Comparison of ENCODE assay signal across 30 cellular contexts in the genomic region with DNA sequence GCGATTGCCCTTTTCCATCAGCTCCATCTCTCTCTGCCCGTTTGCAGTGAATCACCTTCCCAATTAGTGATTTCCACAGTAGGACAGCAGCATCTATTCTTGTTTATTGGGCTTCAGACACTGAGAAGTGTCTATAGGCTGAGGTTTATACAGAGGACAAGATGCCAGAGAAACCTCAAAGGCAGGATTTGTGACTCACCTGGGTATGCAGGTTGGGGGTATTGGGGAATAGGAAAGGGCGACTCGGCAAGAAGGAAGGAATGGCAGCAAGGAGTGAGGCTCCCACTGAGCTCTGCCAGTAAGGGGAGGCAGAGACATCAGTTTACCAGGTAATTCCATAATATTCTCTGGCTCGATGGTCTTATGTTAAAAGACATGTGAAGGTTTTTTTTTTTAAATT. TPM values are rescaled to one million over a fixed set of nuclear protein-coding genes. Genes with fewer than 3 reads are reported as not detected.
"Had no signal": no experiment of that assay in that cellular context is flagged by ENCODE, and none has a peak within 500 bp of the region (broad histone marks: within the 10 kb centered on the region; RNA-seq: fewer than 3 reads in every experiment).

No MANE protein-coding gene starts in this region.

- FAIRE-seq: bronchial epithelial cell had no signal

- H3K4me1 Mint-ChIP-seq: activated CD4-positive, alpha-beta memory T cell treated with anti-CD3 and anti-CD28 coated beads, Interleukin-2, amount 10 ng/mL, durations not matched to agents 7 days and 5 days; activated CD4-positive, alpha-beta T cell treated with anti-CD3 and anti-CD28 coated beads, Interleukin-2, amount 10 ng/mL, durations not matched to agents 7 days and 5 days; activated naive CD4-positive, alpha-beta T cell treated with anti-CD3 and anti-CD28 coated beads, Interleukin-2, amount 10 ng/mL, durations not matched to agents 7 days and 5 days; activated naive CD8-positive, alpha-beta T cell treated with anti-CD3 and anti-CD28 coated beads, Interleukin-2, amount 10 ng/mL, durations not matched to agents 7 days and 5 days; central memory CD8-positive, alpha-beta T cell; T-helper 17 cell had no signal

- DNase-seq: activated CD4-positive, alpha-beta memory T cell treated with anti-CD3 and anti-CD28 coated beads, Interleukin-2, amount 10 ng/mL, durations not matched to agents 7 days and 5 days; activated CD4-positive, alpha-beta T cell treated with anti-CD3 and anti-CD28 coated beads for 1 hour; activated CD4-positive, alpha-beta T cell treated with anti-CD3 and anti-CD28 coated beads for 4 hours; activated CD4-positive, alpha-beta T cell treated with anti-CD3 and anti-CD28 coated beads, Interleukin-2, amount 10 ng/mL, durations not matched to agents 7 days and 5 days; activated CD4-positive, alpha-beta T cell treated with anti-CD3 and anti-CD28 coated beads, Interleukin-2, amount 50 U/mL, for 4 hours; activated CD8-positive, alpha-beta memory T cell treated with anti-CD3 and anti-CD28 coated beads, Interleukin-2, amount 50 U/mL, for 48 hours; activated gamma-delta T cell; activated naive CD4-positive, alpha-beta T cell; activated naive CD4-positive, alpha-beta T cell treated with anti-CD3 and anti-CD28 coated beads, Interleukin-2, amount 10 ng/mL, durations not matched to agents 7 days and 5 days; activated naive CD8-positive, alpha-beta T cell treated with anti-CD3 and anti-CD28 coated beads, Interleukin-2, amount 10 ng/mL, durations not matched to agents 7 days and 5 days; activated T-cell treated with anti-CD3 and anti-CD28 coated beads for 4 hours; activated T-cell treated with anti-CD3 and anti-CD28 coated beads, Interleukin-2, amount 50 U/mL, for 24 hours; activated T-cell treated with anti-CD3 and anti-CD28 coated beads, Interleukin-2, amount 50 U/mL, for 72 hours; dorsolateral prefrontal cortex; effector memory CD4-positive, alpha-beta T cell; erythroblast; foreskin keratinocyte; gastrocnemius medialis; T-helper 1 cell; T-helper 17 cell; T1000 had no signal

- H3K27ac ChIP-seq: ascending aorta, coronary artery, dorsolateral prefrontal cortex, esophagus muscularis mucosa, foreskin keratinocyte, gastrocnemius medialis had no signal

- H3K9me3 Mint-ChIP-seq: activated CD4-positive, alpha-beta memory T cell treated with anti-CD3 and anti-CD28 coated beads, Interleukin-2, amount 10 ng/mL, durations not matched to agents 7 days and 5 days; activated CD4-positive, alpha-beta T cell treated with anti-CD3 and anti-CD28 coated beads, Interleukin-2, amount 10 ng/mL, durations not matched to agents 7 days and 5 days; activated naive CD4-positive, alpha-beta T cell treated with anti-CD3 and anti-CD28 coated beads, Interleukin-2, amount 10 ng/mL, durations not matched to agents 7 days and 5 days; activated naive CD4-positive, alpha-beta T cell treated with anti-CD3 and anti-CD28 coated beads, Interleukin-2, amount 50 U/mL, for 72 hours; activated naive CD8-positive, alpha-beta T cell treated with anti-CD3 and anti-CD28 coated beads, Interleukin-2, amount 10 ng/mL, durations not matched to agents 7 days and 5 days; activated T-cell treated with anti-CD3 and anti-CD28 coated beads, Interleukin-2, amount 50 U/mL, for 24 hours; activated T-cell treated with anti-CD3 and anti-CD28 coated beads, Interleukin-2, amount 50 U/mL, for 72 hours; brain; central memory CD8-positive, alpha-beta T cell; dendritic cell treated with granulocyte-macrophage colony-stimulating factor and Interleukin-4, amounts not matched to agents 40 ng/mL and 50 ng/mL, for 4 days; T-helper 2 cell treated with Interferon-gamma antibody and Interleukin-4, amounts not matched to agents 5 μg/mL and 100 μg/mL, for 36 hours had no signal

- H3K36me3 Mint-ChIP-seq: activated naive CD4-positive, alpha-beta T cell treated with anti-CD3 and anti-CD28 coated beads, Interleukin-2, amount 10 ng/mL, durations not matched to agents 7 days and 5 days; activated naive CD4-positive, alpha-beta T cell treated with anti-CD3 and anti-CD28 coated beads, Interleukin-2, amount 50 U/mL, for 72 hours; activated naive CD8-positive, alpha-beta T cell treated with anti-CD3 and anti-CD28 coated beads, Interleukin-2, amount 10 ng/mL, durations not matched to agents 7 days and 5 days; brain had no signal

- H3K36me3 ChIP-seq: ascending aorta, esophagus muscularis mucosa, gastrocnemius medialis had no signal

- H3K27me3 ChIP-seq: ascending aorta, dorsolateral prefrontal cortex, esophagus muscularis mucosa, foreskin keratinocyte, gastrocnemius medialis had no signal

- ATAC-seq: activated naive CD4-positive, alpha-beta T cell treated with anti-CD3 and anti-CD28 coated beads, Interleukin-2, amount 50 U/mL, for 72 hours; activated T-cell treated with anti-CD3 and anti-CD28 coated beads, Interleukin-2, amount 50 U/mL, for 72 hours; foreskin keratinocyte; gastrocnemius medialis; T-helper 17 cell had no signal

- H3K4me3 Mint-ChIP-seq: activated CD4-positive, alpha-beta memory T cell treated with anti-CD3 and anti-CD28 coated beads, Interleukin-2, amount 10 ng/mL, durations not matched to agents 7 days and 5 days; activated CD4-positive, alpha-beta T cell treated with anti-CD3 and anti-CD28 coated beads, Interleukin-2, amount 10 ng/mL, durations not matched to agents 7 days and 5 days; activated naive CD4-positive, alpha-beta T cell treated with anti-CD3 and anti-CD28 coated beads, Interleukin-2, amount 10 ng/mL, durations not matched to agents 7 days and 5 days; activated naive CD8-positive, alpha-beta T cell treated with anti-CD3 and anti-CD28 coated beads, Interleukin-2, amount 10 ng/mL, durations not matched to agents 7 days and 5 days; activated T-cell treated with anti-CD3 and anti-CD28 coated beads, Interleukin-2, amount 50 U/mL, for 24 hours; activated T-cell treated with anti-CD3 and anti-CD28 coated beads, Interleukin-2, amount 50 U/mL, for 72 hours; brain; central memory CD8-positive, alpha-beta T cell; dendritic cell treated with granulocyte-macrophage colony-stimulating factor and Interleukin-4, amounts not matched to agents 40 ng/mL and 50 ng/mL, for 4 days; T-helper 17 cell; T-helper 2 cell treated with Interferon-gamma antibody and Interleukin-4, amounts not matched to agents 5 μg/mL and 100 μg/mL, for 36 hours had no signal

- H3K27ac Mint-ChIP-seq: activated CD4-positive, alpha-beta memory T cell treated with anti-CD3 and anti-CD28 coated beads, Interleukin-2, amount 10 ng/mL, durations not matched to agents 7 days and 5 days; activated CD4-positive, alpha-beta T cell treated with anti-CD3 and anti-CD28 coated beads, Interleukin-2, amount 10 ng/mL, durations not matched to agents 7 days and 5 days; activated naive CD4-positive, alpha-beta T cell treated with anti-CD3 and anti-CD28 coated beads, Interleukin-2, amount 10 ng/mL, durations not matched to agents 7 days and 5 days; activated naive CD4-positive, alpha-beta T cell treated with anti-CD3 and anti-CD28 coated beads, Interleukin-2, amount 50 U/mL, for 72 hours; activated naive CD8-positive, alpha-beta T cell treated with anti-CD3 and anti-CD28 coated beads, Interleukin-2, amount 10 ng/mL, durations not matched to agents 7 days and 5 days; activated T-cell treated with anti-CD3 and anti-CD28 coated beads, Interleukin-2, amount 50 U/mL, for 24 hours; activated T-cell treated with anti-CD3 and anti-CD28 coated beads, Interleukin-2, amount 50 U/mL, for 72 hours; dendritic cell treated with granulocyte-macrophage colony-stimulating factor and Interleukin-4, amounts not matched to agents 40 ng/mL and 50 ng/mL, for 4 days; T-helper 17 cell; T-helper 2 cell treated with Interferon-gamma antibody and Interleukin-4, amounts not matched to agents 5 μg/mL and 100 μg/mL, for 36 hours had no signal

- H3K9me3 ChIP-seq: ascending aorta, esophagus muscularis mucosa, gastrocnemius medialis had no signal

- H3K27me3 Mint-ChIP-seq: activated T-cell treated with anti-CD3 and anti-CD28 coated beads, Interleukin-2, amount 50 U/mL, for 24 hours had no signal

- H3K4me3 ChIP-seq: ascending aorta, coronary artery, dorsolateral prefrontal cortex, esophagus muscularis mucosa, gastrocnemius medialis had no signal

RNA-seq across cellular contexts. Expression of a gene that starts 25.3 kb away (rescaled TPM):
- total RNA-seq: activated CD4-positive, alpha-beta memory T cell treated with anti-CD3 and anti-CD28 coated beads, Interleukin-2, amount 10 ng/mL, durations not matched to agents 7 days and 5 days; activated CD4-positive, alpha-beta T cell treated with anti-CD3 and anti-CD28 coated beads, Interleukin-2, amount 10 ng/mL, durations not matched to agents 7 days and 5 days; activated naive CD4-positive, alpha-beta T cell treated with anti-CD3 and anti-CD28 coated beads, Interleukin-2, amount 50 U/mL, for 72 hours; activated naive CD8-positive, alpha-beta T cell treated with anti-CD3 and anti-CD28 coated beads, Interleukin-2, amount 10 ng/mL, durations not matched to agents 7 days and 5 days; ascending aorta; foreskin keratinocyte; gastrocnemius medialis; T-helper 17 cell had no signal
- polyA plus RNA-seq: foreskin keratinocyte had no signal
